ENCODE assay signal across 15 cellular contexts in genomic region chr12:27427824-27428223, GRCh38. TPM values are rescaled to one million over a fixed set of nuclear protein-coding genes. Genes with fewer than 3 reads are reported as not detected.
A peak's percentile ranks its signal among the peaks of the same experiment; 100 is the strongest.
DNase-seq lines count a peak whose midpoint lies in the region; TF ChIP-seq lines count a peak whose summit lies in the region.
"Had no signal": no experiment of that assay in that cellular context is flagged by ENCODE, and none has a peak within 500 bp of the region (broad histone marks: within the 10 kb centered on the region; RNA-seq: fewer than 3 reads in every experiment).

No MANE protein-coding gene starts in this region.

- no peaks in the 10 kb centered on the region for H4K20me1 ChIP-seq in smooth muscle cell (ENCODE audit: low read depth)
- H4K20me1 ChIP-seq: BLaER1 treated with 17β-estradiol and CSF1 and Interleukin-3, amounts not matched to agents 10 nM and 100 nM had no signal

- H3K9ac ChIP-seq in smooth muscle cell (ENCODE audit: low read depth): no peak overlapping the region
- H3K9ac ChIP-seq: BLaER1 treated with 17β-estradiol and CSF1 and Interleukin-3, amounts not matched to agents 10 nM and 100 nM had no signal

- no peaks in the 10 kb centered on the region for H3F3A ChIP-seq in smooth muscle cell (ENCODE audit: low read depth)

- H3K27ac ChIP-seq in epithelial cell of prostate: peak overlapping the region; percentile 23
- H3K27ac ChIP-seq in smooth muscle cell (ENCODE audit: low read depth): peak overlapping the region; percentile 59
- H3K27ac ChIP-seq: BLaER1 treated with 17β-estradiol and CSF1 and Interleukin-3, amounts not matched to agents 10 nM and 100 nM had no signal

- DNase-seq in DMS53 (lab: John Stamatoyannopoulos, UW) (peak; percentile 50), LNCaP clone FGC (ENCODE audit: low read depth) (peak; percentile 36), epithelial cell of prostate (ENCODE audit: low read depth, low spot score) (peak; percentile 46), smooth muscle cell (lab: John Stamatoyannopoulos, UW; ENCODE audit: unreplicated experiment) (no peak), NCI-H446 (lab: John Stamatoyannopoulos, UW) (no peak), H7 (no peak)
- DNase-seq in activated CD4-positive, alpha-beta T cell treated with anti-CD3 and anti-CD28 coated beads for 1 hour: no peak
- DNase-seq: ACHN; CD4-positive, alpha-beta T cell; DMS153; IMR-90 had no signal

- no peaks in the 10 kb centered on the region for H3K36me3 ChIP-seq in smooth muscle cell (ENCODE audit: low read depth)
- H3K36me3 ChIP-seq in H7 (replicated peaks; ENCODE audit: control insufficient read depth, insufficient read depth, low read length): no peaks in the 10 kb centered on the region
- H3K36me3 ChIP-seq: BLaER1 treated with 17β-estradiol and CSF1 and Interleukin-3, amounts not matched to agents 10 nM and 100 nM had no signal

- peaks cover 4% of the 10 kb centered on the region for H3K4me1 ChIP-seq in smooth muscle cell (ENCODE audit: low read depth)

- 55% methylated on average over 3 of the region's 3 CpGs for WGBS in smooth muscle cell (ENCODE audit: low lambda C conversion rate)

- H3K9me3 ChIP-seq in smooth muscle cell (replicated peaks; ENCODE audit: low read depth): no peaks in the 10 kb centered on the region

- H2AFZ ChIP-seq in smooth muscle cell (ENCODE audit: low read depth): no peak overlapping the region

- H3K79me2 ChIP-seq in smooth muscle cell (ENCODE audit: low read depth): no peaks in the 10 kb centered on the region

- H3K4me3 ChIP-seq in LNCaP clone FGC (ENCODE audit: low read depth, low read length): no peak overlapping the region
- no peak overlapping the region for H3K4me3 ChIP-seq in smooth muscle cell
- H3K4me3 ChIP-seq in H7 (ENCODE audit: insufficient read depth, low read depth, low read length): no peak overlapping the region
- H3K4me3 ChIP-seq: BLaER1 treated with 17β-estradiol and CSF1 and Interleukin-3, amounts not matched to agents 10 nM and 100 nM had no signal

- H3K27me3 ChIP-seq in smooth muscle cell (ENCODE audit: low read depth) (no peaks in the 10 kb centered on the region), H7 (ENCODE audit: control insufficient read depth, insufficient read depth, low read length) (no peaks in the 10 kb centered on the region)
- H3K27me3 ChIP-seq: BLaER1 treated with 17β-estradiol and CSF1 and Interleukin-3, amounts not matched to agents 10 nM and 100 nM had no signal

- no peak overlapping the region for H3K4me2 ChIP-seq in smooth muscle cell
- H3K4me2 ChIP-seq: BLaER1 treated with 17β-estradiol and CSF1 and Interleukin-3, amounts not matched to agents 10 nM and 100 nM had no signal

- TF ChIP-seq CTCF in LNCaP clone FGC (IDR thresholded peaks at IDR 0.05; ENCODE audit: control insufficient read depth, extremely low read depth, insufficient read depth) (no peak), smooth muscle cell (IDR thresholded peaks at IDR 0.05; ENCODE audit: borderline replicate concordance, insufficient read depth, poor library complexity, severe bottlenecking) (no peak)

RNA-seq across cellular contexts. Expression of gene SMCO2, which starts 18.7 kb away (rescaled TPM):
- total RNA-seq in smooth muscle cell: not detected in 2 replicates
- polyA plus RNA-seq in smooth muscle cell: 0.20 TPM in 1 of 2 replicates, not detected in the other
- total RNA-seq in H7 (2014; rRNA removed; shearing (Covaris generic)): not detected in 2 replicates
- total RNA-seq: A172; CD4-positive, alpha-beta T cell; H4; HT-29; IMR-90 had no signal

Comparison
In these comparisons a context has a peak if more than half of its experiments do, and no peak if none do; other contexts are left out.
1. DNase-seq: peak in DMS53 (single experiment), LNCaP clone FGC (single experiment) and epithelial cell of prostate (single experiment); none in smooth muscle cell (single experiment), activated CD4-positive, alpha-beta T cell treated with anti-CD3 and anti-CD28 coated beads for 1 hour (single experiment), NCI-H446 (0 of 2) and H7 (single experiment).